ENCODE assay signal across 18 cellular contexts in the genomic region with DNA sequence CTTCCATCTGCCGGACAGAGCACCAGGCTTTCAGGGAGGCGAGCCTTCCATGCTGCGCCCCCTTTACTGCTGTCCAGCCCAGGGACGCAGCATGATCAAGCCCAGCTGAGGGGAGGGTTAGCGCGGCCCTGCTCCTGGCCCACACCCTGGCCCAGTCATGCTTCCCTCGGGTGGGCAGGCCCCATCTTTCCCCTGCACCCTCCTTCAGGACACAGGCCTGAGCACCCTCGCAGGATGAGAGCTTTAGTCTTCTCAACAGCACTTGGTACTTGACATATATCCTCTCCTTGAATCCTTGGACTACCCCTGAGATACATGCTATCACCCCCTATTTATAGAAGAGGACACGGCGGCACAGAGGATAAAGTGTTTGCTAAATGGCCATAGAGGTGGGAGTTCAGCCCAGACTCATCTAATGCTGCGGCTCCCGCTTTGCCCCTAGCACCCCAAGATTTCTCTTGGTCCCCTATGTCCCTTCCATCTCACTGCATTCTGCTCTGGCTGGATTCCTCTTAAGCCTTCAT. TPM values are rescaled to one million over a fixed set of nuclear protein-coding genes. Genes with fewer than 3 reads are reported as not detected.
DNase-seq lines count a peak whose midpoint lies in the region; ATAC-seq and TF ChIP-seq lines count a peak whose summit lies in the region.
"Had no signal": no experiment of that assay in that cellular context is flagged by ENCODE, and none has a peak within 500 bp of the region (broad histone marks: within the 10 kb centered on the region; RNA-seq: fewer than 3 reads in every experiment).

No MANE protein-coding gene starts in this region.

- H3K4me3 Mint-ChIP-seq in activated naive CD8-positive, alpha-beta T cell treated with anti-CD3 and anti-CD28 coated beads, Interleukin-2, amount 50 U/mL, for 24 hours: no peak overlapping the region
- H3K4me3 Mint-ChIP-seq in activated naive CD8-positive, alpha-beta T cell treated with anti-CD3 and anti-CD28 coated beads for 36 hours: no peak overlapping the region
- H3K4me3 Mint-ChIP-seq in IgD-negative memory B cell (peak overlapping the region in 1 of 4 donors; percentile 52), nephron progenitor cell (no peak overlapping the region)
- H3K4me3 Mint-ChIP-seq in stimulated activated memory B cell treated with anti-CD40 and anti-IgM and Interleukin-4, amounts not matched to agents 10 μg/mL and 1 μg/mL and 100 μg/mL, for 72 hours: no peak overlapping the region
- H3K4me3 Mint-ChIP-seq: CD8-positive, alpha-beta memory T cell; HFFc6 had no signal

- H3F3A ChIP-seq in smooth muscle cell (ENCODE audit: low read depth): no peaks in the 10 kb centered on the region

- H3K4me2 ChIP-seq in smooth muscle cell: no peak overlapping the region

- TF ChIP-seq CTCF in nephron progenitor cell (IDR thresholded peaks at IDR 0.05) (no peak), smooth muscle cell (IDR thresholded peaks at IDR 0.05; ENCODE audit: borderline replicate concordance, insufficient read depth, poor library complexity, severe bottlenecking) (no peak)

- no peak overlapping the region for H3K27ac ChIP-seq in smooth muscle cell (ENCODE audit: low read depth)

- no peak overlapping the region for H2AFZ ChIP-seq in smooth muscle cell (ENCODE audit: low read depth)

- H3K27ac Mint-ChIP-seq in activated naive CD8-positive, alpha-beta T cell treated with anti-CD3 and anti-CD28 coated beads, Interleukin-2, amount 50 U/mL, for 24 hours: peak overlapping the region; percentile 19
- H3K27ac Mint-ChIP-seq in activated naive CD8-positive, alpha-beta T cell treated with anti-CD3 and anti-CD28 coated beads for 36 hours: no peak overlapping the region
- peak overlapping the region in 2 of 3 donors; percentile 42 to 88 for H3K27ac Mint-ChIP-seq in IgD-negative memory B cell
- peak overlapping the region; percentile 63 for H3K27ac Mint-ChIP-seq in nephron progenitor cell
- peak overlapping the region; percentile 90 for H3K27ac Mint-ChIP-seq in stimulated activated memory B cell treated with anti-CD40 and anti-IgM and Interleukin-4, amounts not matched to agents 10 μg/mL and 1 μg/mL and 100 μg/mL, for 72 hours
- H3K27ac Mint-ChIP-seq: HFFc6 had no signal

- ATAC-seq in activated naive CD8-positive, alpha-beta T cell treated with anti-CD3 and anti-CD28 coated beads, Interleukin-2, amount 50 U/mL, for 24 hours: no peak
- no peak for ATAC-seq in stimulated activated memory B cell treated with anti-CD40 and anti-IgM and Interleukin-4, amounts not matched to agents 10 μg/mL and 1 μg/mL and 100 μg/mL, for 72 hours
- ATAC-seq: HepG2 had no signal

- no peaks in the 10 kb centered on the region for H4K20me1 ChIP-seq in smooth muscle cell (ENCODE audit: low read depth)

- no peaks in the 10 kb centered on the region for H3K27me3 ChIP-seq in smooth muscle cell (ENCODE audit: low read depth)

- H3K4me1 Mint-ChIP-seq in activated naive CD8-positive, alpha-beta T cell treated with anti-CD3 and anti-CD28 coated beads, Interleukin-2, amount 50 U/mL, for 24 hours: peaks cover 4% of the 10 kb centered on the region
- H3K4me1 Mint-ChIP-seq in activated naive CD8-positive, alpha-beta T cell treated with anti-CD3 and anti-CD28 coated beads for 36 hours: no peaks in the 10 kb centered on the region
- H3K4me1 Mint-ChIP-seq in IgD-negative memory B cell (peaks cover 17 to 28% (median 20%) of the 10 kb centered on the region in 3 donors), nephron progenitor cell (no peaks in the 10 kb centered on the region)
- peaks cover 33% of the 10 kb centered on the region for H3K4me1 Mint-ChIP-seq in stimulated activated memory B cell treated with anti-CD40 and anti-IgM and Interleukin-4, amounts not matched to agents 10 μg/mL and 1 μg/mL and 100 μg/mL, for 72 hours
- H3K4me1 Mint-ChIP-seq: CD8-positive, alpha-beta memory T cell had no signal

- WGBS in smooth muscle cell (ENCODE audit: low lambda C conversion rate): 96% methylated on average over 12 of the region's 12 CpGs

- no peak for DNase-seq in activated naive CD8-positive, alpha-beta T cell treated with anti-CD3 and anti-CD28 coated beads, Interleukin-2, amount 50 U/mL, for 24 hours
- no peak for DNase-seq in activated naive CD8-positive, alpha-beta T cell treated with anti-CD3 and anti-CD28 coated beads for 36 hours
- no peak for DNase-seq in nephron progenitor cell
- DNase-seq in NCI-H1436 (lab: John Stamatoyannopoulos, UW): no peak
- no peak for DNase-seq in NCI-H1105 (lab: John Stamatoyannopoulos, UW)
- DNase-seq in smooth muscle cell (lab: John Stamatoyannopoulos, UW; ENCODE audit: unreplicated experiment): no peak
- DNase-seq: CD8-positive, alpha-beta memory T cell; DMS 273 treated with DMSO at 0.1 percent for 48 hours; DND-41; HFFc6; KG1; NCI-H187; NCI-H2107; NCI-H510A; NCI-H748 treated with DMSO at 0.1 percent for 48 hours had no signal

- no peaks in the 10 kb centered on the region for H3K9me3 ChIP-seq in smooth muscle cell (replicated peaks; ENCODE audit: low read depth)

- H3K9ac ChIP-seq in smooth muscle cell (ENCODE audit: low read depth): no peak overlapping the region

- H3K36me3 Mint-ChIP-seq in activated naive CD8-positive, alpha-beta T cell treated with anti-CD3 and anti-CD28 coated beads, Interleukin-2, amount 50 U/mL, for 24 hours (ENCODE audit: low read depth): peaks cover 50% of the 10 kb centered on the region
- peaks cover 24% of the 10 kb centered on the region for H3K36me3 Mint-ChIP-seq in activated naive CD8-positive, alpha-beta T cell treated with anti-CD3 and anti-CD28 coated beads for 36 hours
- peaks cover 9% of the 10 kb centered on the region for H3K36me3 Mint-ChIP-seq in IgD-negative memory B cell
- peaks cover 48% of the 10 kb centered on the region for H3K36me3 Mint-ChIP-seq in nephron progenitor cell (ENCODE audit: low read depth)
- H3K36me3 Mint-ChIP-seq in stimulated activated memory B cell treated with anti-CD40 and anti-IgM and Interleukin-4, amounts not matched to agents 10 μg/mL and 1 μg/mL and 100 μg/mL, for 72 hours: peaks cover 94% of the 10 kb centered on the region

- H3K4me1 ChIP-seq in smooth muscle cell (ENCODE audit: low read depth): no peaks in the 10 kb centered on the region

- H3K9me3 Mint-ChIP-seq in activated naive CD8-positive, alpha-beta T cell treated with anti-CD3 and anti-CD28 coated beads, Interleukin-2, amount 50 U/mL, for 24 hours: no peaks in the 10 kb centered on the region
- H3K9me3 Mint-ChIP-seq in activated naive CD8-positive, alpha-beta T cell treated with anti-CD3 and anti-CD28 coated beads for 36 hours: no peaks in the 10 kb centered on the region
- H3K9me3 Mint-ChIP-seq in IgD-negative memory B cell (no peaks in the 10 kb centered on the region), nephron progenitor cell (no peaks in the 10 kb centered on the region)
- H3K9me3 Mint-ChIP-seq in stimulated activated memory B cell treated with anti-CD40 and anti-IgM and Interleukin-4, amounts not matched to agents 10 μg/mL and 1 μg/mL and 100 μg/mL, for 72 hours: no peaks in the 10 kb centered on the region
- H3K9me3 Mint-ChIP-seq: CD8-positive, alpha-beta memory T cell; HFFc6 had no signal

- H3K27me3 Mint-ChIP-seq in activated naive CD8-positive, alpha-beta T cell treated with anti-CD3 and anti-CD28 coated beads, Interleukin-2, amount 50 U/mL, for 24 hours: no peaks in the 10 kb centered on the region
- no peaks in the 10 kb centered on the region for H3K27me3 Mint-ChIP-seq in activated naive CD8-positive, alpha-beta T cell treated with anti-CD3 and anti-CD28 coated beads for 36 hours
- H3K27me3 Mint-ChIP-seq in IgD-negative memory B cell: no peaks in the 10 kb centered on the region
- H3K27me3 Mint-ChIP-seq in nephron progenitor cell (ENCODE audit: low read depth, poor library complexity): no peaks in the 10 kb centered on the region
- no peaks in the 10 kb centered on the region for H3K27me3 Mint-ChIP-seq in stimulated activated memory B cell treated with anti-CD40 and anti-IgM and Interleukin-4, amounts not matched to agents 10 μg/mL and 1 μg/mL and 100 μg/mL, for 72 hours
- H3K27me3 Mint-ChIP-seq: CD8-positive, alpha-beta memory T cell had no signal

- no peaks in the 10 kb centered on the region for H3K79me2 ChIP-seq in smooth muscle cell (ENCODE audit: low read depth)

- H3K4me3 ChIP-seq in smooth muscle cell: no peak overlapping the region

- H3K36me3 ChIP-seq in smooth muscle cell (ENCODE audit: low read depth): no peaks in the 10 kb centered on the region

RNA-seq across cellular contexts. Expression of gene FRAT2, which starts 32.7 kb away (rescaled TPM):
- 1 to 10 TPM; 8.8 to 9.5 TPM for total RNA-seq in activated naive CD8-positive, alpha-beta T cell treated with anti-CD3 and anti-CD28 coated beads for 36 hours
- 7.3 TPM for polyA plus RNA-seq in IgD-negative memory B cell
- 4.0 and 4.8 TPM in 2 replicates for total RNA-seq in smooth muscle cell
- polyA plus RNA-seq in smooth muscle cell: 5.9 and 7.7 TPM in 2 replicates

RNA-seq across cellular contexts. Expression of gene RRP12, which starts 34.0 kb away (rescaled TPM):
- total RNA-seq in activated naive CD8-positive, alpha-beta T cell treated with anti-CD3 and anti-CD28 coated beads for 36 hours: 10 to 100 TPM; 82.2 to 88.4 TPM
- polyA plus RNA-seq in IgD-negative memory B cell (15.0 TPM), smooth muscle cell (14.1 and 21.7 TPM in 2 replicates)
- total RNA-seq in smooth muscle cell: 15.9 and 18.8 TPM in 2 replicates

RNA-seq across cellular contexts. Expression of gene FRAT1, which starts 48.1 kb away (rescaled TPM):
- total RNA-seq in activated naive CD8-positive, alpha-beta T cell treated with anti-CD3 and anti-CD28 coated beads for 36 hours: 1 to 10 TPM; 2.7 to 3.2 TPM
- polyA plus RNA-seq in IgD-negative memory B cell (6.2 TPM), smooth muscle cell (1.0 and 1.3 TPM in 2 replicates)
- 0.58 and 1.3 TPM in 2 replicates for total RNA-seq in smooth muscle cell

RNA-seq across cellular contexts. Expression of gene PGAM1, which starts 58.8 kb away (rescaled TPM):
- 100 to 1,000 TPM; 933 to 982 TPM for total RNA-seq in activated naive CD8-positive, alpha-beta T cell treated with anti-CD3 and anti-CD28 coated beads for 36 hours
- polyA plus RNA-seq in IgD-negative memory B cell (192 TPM), smooth muscle cell (921 and 957 TPM in 2 replicates)
- 725 and 787 TPM in 2 replicates for total RNA-seq in smooth muscle cell
